ENCODE assay signal across 1 cellular context in the genomic region with DNA sequence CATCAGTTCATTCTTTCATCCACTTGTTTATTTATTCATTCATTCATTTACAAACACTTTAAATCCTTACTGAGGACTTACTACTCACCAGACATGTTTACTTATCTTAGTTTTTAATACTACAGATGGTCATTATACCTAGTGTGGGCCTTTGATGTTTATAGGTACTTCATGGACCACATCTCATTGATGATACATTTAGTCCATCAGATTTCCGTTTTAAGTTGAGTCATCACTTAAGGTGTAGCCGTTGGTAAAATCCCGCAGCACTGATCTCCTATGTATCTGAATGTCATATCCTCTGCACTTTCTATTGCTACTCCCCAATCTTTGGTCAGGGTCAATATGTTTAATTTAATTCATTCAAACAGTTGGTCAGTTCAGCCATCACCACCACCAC.
TF ChIP-seq lines count a peak whose summit lies in the region.

No MANE protein-coding gene starts in this region.

TF ChIP-seq in K562, 482 proteins besides CTCF, POLR2A, EP300 and RAD21 (continued from another document):
- TF ChIP-seq SIX5 (IDR thresholded peaks at IDR 0.05; ENCODE audit: borderline replicate concordance in 1 of 2, insufficient read depth in 1 of 2, low read depth in 1 of 2, low read length in 2 of 2) (no peak), GABPA (tag; conservative IDR thresholded peaks at IDR 0.05; ENCODE audit: low read depth) (no peak), HMGXB4 (CRISPR knock-in tag; IDR thresholded peaks at IDR 0.05) (no peak), CXXC5 (CRISPR knock-in tag; IDR thresholded peaks at IDR 0.05) (no peak), RBM25 (IDR thresholded peaks at IDR 0.05; ENCODE audit: low read depth, low read length, severe bottlenecking) (no peak), ZBTB17 (CRISPR knock-in tag; IDR thresholded peaks at IDR 0.05) (no peak)
- TF ChIP-seq, protein P1, sequence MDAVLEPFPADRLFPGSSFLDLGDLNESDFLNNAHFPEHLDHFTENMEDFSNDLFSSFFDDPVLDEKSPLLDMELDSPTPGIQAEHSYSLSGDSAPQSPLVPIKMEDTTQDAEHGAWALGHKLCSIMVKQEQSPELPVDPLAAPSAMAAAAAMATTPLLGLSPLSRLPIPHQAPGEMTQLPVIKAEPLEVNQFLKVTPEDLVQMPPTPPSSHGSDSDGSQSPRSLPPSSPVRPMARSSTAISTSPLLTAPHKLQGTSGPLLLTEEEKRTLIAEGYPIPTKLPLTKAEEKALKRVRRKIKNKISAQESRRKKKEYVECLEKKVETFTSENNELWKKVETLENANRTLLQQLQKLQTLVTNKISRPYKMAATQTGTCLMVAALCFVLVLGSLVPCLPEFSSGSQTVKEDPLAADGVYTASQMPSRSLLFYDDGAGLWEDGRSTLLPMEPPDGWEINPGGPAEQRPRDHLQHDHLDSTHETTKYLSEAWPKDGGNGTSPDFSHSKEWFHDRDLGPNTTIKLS (IDR thresholded peaks at IDR 0.05; ENCODE audit: borderline replicate concordance, low read depth): no peak
